Comparison of ENCODE assay signal across 9 cellular contexts in genomic region chr3:150765949-150766720, GRCh38. TPM values are rescaled to one million over a fixed set of nuclear protein-coding genes. Genes with fewer than 3 reads are reported as not detected.
DNase-seq lines count a peak whose midpoint lies in the region; ATAC-seq, FAIRE-seq and TF ChIP-seq lines count a peak whose summit lies in the region.
"Had no signal": no experiment of that assay in that cellular context is flagged by ENCODE, and none has a peak within 500 bp of the region (broad histone marks: within the 10 kb centered on the region; RNA-seq: fewer than 3 reads in every experiment).

No MANE protein-coding gene starts in this region.

- H3K9ac ChIP-seq in BLaER1: no peak overlapping the region

- H3K4me1 ChIP-seq in BLaER1 (peaks cover 25% of the 10 kb centered on the region), uterus (peaks cover 0 to 5% of the 10 kb centered on the region in 2 donors)

- no peak overlapping the region for H3K4me3 ChIP-seq in BLaER1
- H3K4me3 ChIP-seq in bronchial epithelial cell (ENCODE audit: low read depth, low read length): no peak overlapping the region
- no peak overlapping the region for H3K4me3 ChIP-seq in WERI-Rb-1 (ENCODE audit: low read depth, low read length)
- H3K4me3 ChIP-seq in uterus: no peak overlapping the region
- H3K4me3 ChIP-seq: Peyer's patch had no signal

- peak; percentile 69 for DNase-seq in bronchial epithelial cell (ENCODE audit: low read depth)
- no peak for DNase-seq in left lobe of liver (ENCODE audit: low spot score)
- DNase-seq in WERI-Rb-1: no peak
- no peak for DNase-seq in uterus
- no peak for DNase-seq in DMS53 treated with DMSO at 0.1 percent for 48 hours (lab: John Stamatoyannopoulos, UW; ENCODE audit: unreplicated experiment)

- H3K27me3 ChIP-seq in BLaER1: no peaks in the 10 kb centered on the region
- H3K27me3 ChIP-seq in bronchial epithelial cell (ENCODE audit: control insufficient read depth, insufficient read depth, low read length): no peaks in the 10 kb centered on the region
- H3K27me3 ChIP-seq in WERI-Rb-1 (ENCODE audit: insufficient read depth, low read depth, severe bottlenecking): peaks cover 75% of the 10 kb centered on the region
- no peaks in the 10 kb centered on the region for H3K27me3 ChIP-seq in uterus
- H3K27me3 ChIP-seq: Peyer's patch had no signal

- TF ChIP-seq POLR2A in GM19193 (IDR thresholded peaks at IDR 0.05; ENCODE audit: extremely low read depth, insufficient read depth, insufficient read length) (peak; percentile 49), uterus (IDR thresholded peaks at IDR 0.05) (no peak)

- peak overlapping the region; percentile 4; the same call in 1 of the 2 replicates for H3K4me2 ChIP-seq in BLaER1

- TF ChIP-seq CTCF in bronchial epithelial cell (IDR thresholded peaks at IDR 0.05; ENCODE audit: insufficient read depth, low read length, severe bottlenecking) (no peak), WERI-Rb-1 (IDR thresholded peaks at IDR 0.05; ENCODE audit: low read depth, low read length) (no peak), uterus (IDR thresholded peaks at IDR 0.05) (no peak)

- peak; percentile 19 for ATAC-seq in HG03558 (IDR thresholded peaks at IDR 0.05; ENCODE audit: extremely low read depth, unreplicated experiment)
- no peak for ATAC-seq in left lobe of liver

- H3K36me3 ChIP-seq in BLaER1 (no peaks in the 10 kb centered on the region), bronchial epithelial cell (ENCODE audit: control insufficient read depth, insufficient read depth, low read length) (no peaks in the 10 kb centered on the region), WERI-Rb-1 (no peaks in the 10 kb centered on the region), uterus (no peaks in the 10 kb centered on the region)
- H3K36me3 ChIP-seq: Peyer's patch had no signal

- H3K27ac ChIP-seq in BLaER1: no peak overlapping the region
- no peak overlapping the region for H3K27ac ChIP-seq in WERI-Rb-1
- H3K27ac ChIP-seq in uterus: no peak overlapping the region

- no peak for FAIRE-seq in bronchial epithelial cell (lab: Jason Lieb, UNC)

- peaks cover 16% of the 10 kb centered on the region for H4K20me1 ChIP-seq in BLaER1

- H3K9me3 ChIP-seq in BLaER1: no peaks in the 10 kb centered on the region
- H3K9me3 ChIP-seq in WERI-Rb-1 (ENCODE audit: severe bottlenecking): peaks cover 9% of the 10 kb centered on the region
- no peaks in the 10 kb centered on the region for H3K9me3 ChIP-seq in uterus
- H3K9me3 ChIP-seq: Peyer's patch had no signal

- intact Hi-C loops in uterus (cut with DNase I; ENCODE audit: low total_unique reads): no loop called here

RNA-seq across cellular contexts. Expression of gene SIAH2, which starts 3.2 kb away (rescaled TPM):
- total RNA-seq in bronchial epithelial cell (30.3 and 36.1 TPM in 2 replicates), left lobe of liver (39.5 TPM), uterus (10 to 100 TPM; 25.4 to 63.8 (median 43.6) TPM)
